In the genomic region with DNA sequence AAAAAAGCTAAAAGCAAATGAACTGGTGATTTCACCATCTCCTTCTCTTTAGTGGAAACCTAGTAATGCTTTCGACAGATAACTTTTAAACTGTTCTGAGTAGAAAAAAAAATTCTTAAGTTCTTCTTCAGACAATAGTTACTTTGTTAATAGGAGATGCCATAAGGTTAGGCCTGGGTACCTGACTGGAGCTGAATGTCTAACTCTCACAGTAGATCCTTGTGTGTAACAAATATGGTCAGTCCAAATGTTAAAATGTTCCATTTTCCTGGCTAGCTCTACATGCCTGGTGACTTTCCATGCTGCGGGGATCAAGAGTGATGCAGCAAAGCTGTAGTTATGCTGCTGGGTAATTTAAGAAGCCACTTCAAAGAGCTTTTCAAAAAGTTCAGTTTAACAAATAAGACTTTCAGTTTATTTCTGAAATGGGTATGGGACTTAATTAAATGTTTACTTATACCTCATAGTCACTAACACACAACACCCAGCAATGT, we compare ENCODE assay signal across 27 cellular contexts.
"Had no signal": no experiment of that assay in that cellular context is flagged by ENCODE, and none has a peak within 500 bp of the region (broad histone marks: within the 10 kb centered on the region; RNA-seq: fewer than 3 reads in every experiment).

No MANE protein-coding gene starts in this region.

- H3K27me3 ChIP-seq: ascending aorta, cardiac muscle cell, Peyer's patch had no signal

- DNase-seq: activated B cell treated with CpG ODN at 0.5 μM for 24 hours; activated CD4-positive, alpha-beta memory T cell treated with anti-CD3 and anti-CD28 coated beads, Interleukin-2, amount 10 ng/mL, durations not matched to agents 7 days and 5 days; activated CD4-positive, alpha-beta T cell treated with anti-CD3 and anti-CD28 coated beads for 1 hour; activated CD4-positive, alpha-beta T cell treated with anti-CD3 and anti-CD28 coated beads for 48 hours; activated CD8-positive, alpha-beta memory T cell treated with anti-CD3 and anti-CD28 coated beads for 24 hours; activated CD8-positive, alpha-beta memory T cell treated with anti-CD3 and anti-CD28 coated beads, Interleukin-2, amount 10 ng/mL, durations not matched to agents 7 days and 5 days; activated CD8-positive, alpha-beta memory T cell treated with anti-CD3 and anti-CD28 coated beads, Interleukin-2, amount 50 U/mL, for 48 hours; activated effector memory CD4-positive, alpha-beta T cell treated with Interleukin-2 at 50 U/mL for 16 hours; activated naive CD4-positive, alpha-beta T cell treated with anti-CD3 and anti-CD28 coated beads, Interleukin-2, amount 50 U/mL, for 16 hours; activated naive CD8-positive, alpha-beta T cell treated with anti-CD3 and anti-CD28 coated beads for 36 hours; activated T-cell treated with anti-CD3 and anti-CD28 coated beads, Interleukin-2, amount 50 U/mL, for 48 hours; amygdala; NCI-H1092 treated with DMSO at 0.1 percent for 48 hours; NCI-H1417; NCI-H146; NCI-H187; NCI-H2029 treated with DMSO at 0.1 percent for 48 hours; NCI-H345; NCI-H524 treated with DMSO at 0.1 percent for 48 hours; Peyer's patch; T-helper 17 cell had no signal

- H3K27ac ChIP-seq: ascending aorta, cardiac muscle cell, Peyer's patch, RWPE1, SK-N-MC had no signal

- H3K4me1 ChIP-seq: ascending aorta, Peyer's patch had no signal

- H3K9me3 ChIP-seq: ascending aorta, Peyer's patch had no signal

- H3K36me3 ChIP-seq: ascending aorta, cardiac muscle cell, Peyer's patch had no signal

- ATAC-seq: activated CD8-positive, alpha-beta memory T cell treated with anti-CD3 and anti-CD28 coated beads, Interleukin-2, amount 10 ng/mL, durations not matched to agents 7 days and 5 days; K562; Right ventricle myocardium inferior; T-helper 17 cell had no signal

- H3K4me3 ChIP-seq: ascending aorta, cardiac muscle cell, K562, Peyer's patch, SK-N-MC had no signal
